23 cellular contexts compared by ENCODE assay signal in genomic region chr3:146314871-146315270, GRCh38.
"Had no signal": no experiment of that assay in that cellular context is flagged by ENCODE, and none has a peak within 500 bp of the region (broad histone marks: within the 10 kb centered on the region; RNA-seq: fewer than 3 reads in every experiment).

No MANE protein-coding gene starts in this region.

- H3K4me3 Mint-ChIP-seq: activated CD4-positive, alpha-beta T cell treated with anti-CD3 and anti-CD28 coated beads for 36 hours; activated naive CD8-positive, alpha-beta T cell; brain; central memory CD8-positive, alpha-beta T cell; T-cell; WTC11 had no signal

- H3K36me3 Mint-ChIP-seq: activated naive CD8-positive, alpha-beta T cell; brain; T-cell; WTC11 had no signal

- FAIRE-seq: keratinocyte had no signal

- H3K36me3 ChIP-seq: esophagus squamous epithelium, tibial artery had no signal

- DNase-seq: activated CD4-positive, alpha-beta T cell treated with anti-CD3 and anti-CD28 coated beads for 36 hours; activated CD4-positive, alpha-beta T cell treated with anti-CD3 and anti-CD28 coated beads, Interleukin-2, amount 50 U/mL, for 48 hours; amniotic stem cell; cortex of kidney; effector CD4-positive, alpha-beta T cell; esophagus squamous epithelium; foreskin melanocyte; glutamatergic neuron; hippocampal formation; midbrain; occipital lobe; stimulated activated CD4-positive, alpha-beta T cell treated with anti-CD3 and anti-CD28 coated beads, Interleukin-2, amount 100 ng/mL, for 24 hours; stimulated activated naive CD8-positive, alpha-beta T cell treated with anti-CD3 and anti-CD28 coated beads, Interleukin-15, Interleukin-2, amounts not matched to agents 100 U/mL and 50 U/mL, for 24 hours; substantia nigra; T-cell; tibial artery had no signal

- ATAC-seq: activated CD4-positive, alpha-beta T cell treated with anti-CD3 and anti-CD28 coated beads for 36 hours; left lobe of liver; stimulated activated naive CD8-positive, alpha-beta T cell treated with anti-CD3 and anti-CD28 coated beads, Interleukin-15, Interleukin-2, amounts not matched to agents 100 U/mL and 50 U/mL, for 24 hours; T-cell; WTC11 had no signal

- H3K27me3 ChIP-seq: esophagus squamous epithelium, tibial artery had no signal

- H3K4me1 Mint-ChIP-seq: activated CD4-positive, alpha-beta T cell treated with anti-CD3 and anti-CD28 coated beads for 36 hours; brain; central memory CD8-positive, alpha-beta T cell; T-cell had no signal

- H3K4me3 ChIP-seq: esophagus squamous epithelium, lung, tibial artery had no signal

- H3K27ac Mint-ChIP-seq: activated CD4-positive, alpha-beta T cell treated with anti-CD3 and anti-CD28 coated beads for 36 hours; activated naive CD8-positive, alpha-beta T cell; brain; T-cell; WTC11 had no signal

- H3K27ac ChIP-seq: esophagus squamous epithelium, tibial artery had no signal

- H3K27me3 Mint-ChIP-seq: activated CD4-positive, alpha-beta T cell treated with anti-CD3 and anti-CD28 coated beads for 36 hours; central memory CD8-positive, alpha-beta T cell had no signal

- H3K9me3 ChIP-seq: esophagus squamous epithelium, tibial artery had no signal
